In genomic region chr1:105398909-105399308, GRCh38 we compare ENCODE assay signal across 28 cellular contexts.
"Had no signal": no experiment of that assay in that cellular context is flagged by ENCODE, and none has a peak within 500 bp of the region (broad histone marks: within the 10 kb centered on the region; RNA-seq: fewer than 3 reads in every experiment).

No MANE protein-coding gene starts in this region.

- H3K4me1 Mint-ChIP-seq: naive thymus-derived CD4-positive, alpha-beta T cell; natural killer cell; nephron; neural progenitor cell; stimulated activated naive B cell treated with anti-CD40 and anti-IgM and Interleukin-4, amounts not matched to agents 10 μg/mL and 1 μg/mL and 100 μg/mL, for 72 hours had no signal

- DNase-seq: naive thymus-derived CD4-positive, alpha-beta T cell; natural killer cell; occipital lobe; ovary; posterior cingulate gyrus; psoas muscle; right cardiac atrium; right lobe of liver; spleen; stimulated activated CD4-positive, alpha-beta T cell treated with anti-CD3 and anti-CD28 coated beads, Interleukin-12 subunit alpha, Interleukin-12 subunit beta, amount 100 ng/mL, for 4 hours; stimulated activated CD4-positive, alpha-beta T cell treated with anti-CD3 and anti-CD28 coated beads, Interleukin-1b, Interleukin-23, amount 100 ng/mL, for 48 hours; stimulated activated CD4-positive, alpha-beta T cell treated with anti-CD3 and anti-CD28 coated beads, Interleukin-4, amount 100 ng/mL, for 1 hour; stimulated activated CD4-positive, alpha-beta T cell treated with anti-CD3 and anti-CD28 coated beads, Interleukin-4, amount 100 ng/mL, for 4 hours; stimulated activated CD8-positive, alpha-beta memory T cell treated with anti-CD3 and anti-CD28 coated beads, Interleukin-4, amount 100 ng/mL, for 48 hours; stimulated activated naive B cell treated with anti-CD40 and anti-IgM and Interleukin-4, amounts not matched to agents 10 μg/mL and 1 μg/mL and 100 μg/mL, for 72 hours; stimulated activated naive CD4-positive, alpha-beta T cell treated with Interleukin-2 at 50 U/mL for 16 hours; stomach; thyroid gland; transverse colon had no signal

- H3K36me3 Mint-ChIP-seq: naive thymus-derived CD4-positive, alpha-beta T cell; neural progenitor cell; stimulated activated naive B cell treated with anti-CD40 and anti-IgM and Interleukin-4, amounts not matched to agents 10 μg/mL and 1 μg/mL and 100 μg/mL, for 72 hours; type B pancreatic cell had no signal

- H3K4me3 Mint-ChIP-seq: naive thymus-derived CD4-positive, alpha-beta T cell; natural killer cell; nephron; neural progenitor cell; stimulated activated naive B cell treated with anti-CD40 and anti-IgM and Interleukin-4, amounts not matched to agents 10 μg/mL and 1 μg/mL and 100 μg/mL, for 72 hours; stimulated activated naive CD8-positive, alpha-beta T cell treated with anti-CD3 and anti-CD28 coated beads, Interleukin-15, Interleukin-2, amounts not matched to agents 100 ng/mL and 50 ng/mL, for 24 hours; type B pancreatic cell had no signal

- H3K9me3 Mint-ChIP-seq: neural progenitor cell, type B pancreatic cell had no signal

- ATAC-seq: naive thymus-derived CD4-positive, alpha-beta T cell; natural killer cell; psoas muscle; right cardiac atrium; right lobe of liver; stimulated activated naive B cell treated with anti-CD40 and anti-IgM and Interleukin-4, amounts not matched to agents 10 μg/mL and 1 μg/mL and 100 μg/mL, for 72 hours had no signal

- H3K27me3 Mint-ChIP-seq: naive thymus-derived CD4-positive, alpha-beta T cell; progenitor cell of endocrine pancreas; stimulated activated naive B cell treated with anti-CD40 and anti-IgM and Interleukin-4, amounts not matched to agents 10 μg/mL and 1 μg/mL and 100 μg/mL, for 72 hours; stimulated activated naive CD8-positive, alpha-beta T cell treated with anti-CD3 and anti-CD28 coated beads, Interleukin-15, Interleukin-2, amounts not matched to agents 100 ng/mL and 50 ng/mL, for 24 hours; type B pancreatic cell had no signal

- H3K27ac ChIP-seq: neural progenitor cell, ovary, parathyroid adenoma, psoas muscle, right lobe of liver, skin epidermis, spleen, stomach, thoracic aorta, thyroid gland, transverse colon, vagina had no signal

- H3K27ac Mint-ChIP-seq: naive thymus-derived CD4-positive, alpha-beta T cell; natural killer cell; nephron; neural progenitor cell; progenitor cell of endocrine pancreas; stimulated activated naive B cell treated with anti-CD40 and anti-IgM and Interleukin-4, amounts not matched to agents 10 μg/mL and 1 μg/mL and 100 μg/mL, for 72 hours; stimulated activated naive CD8-positive, alpha-beta T cell treated with anti-CD3 and anti-CD28 coated beads, Interleukin-15, Interleukin-2, amounts not matched to agents 100 ng/mL and 50 ng/mL, for 24 hours; type B pancreatic cell had no signal
